15 cellular contexts compared by ENCODE assay signal in the genomic region with DNA sequence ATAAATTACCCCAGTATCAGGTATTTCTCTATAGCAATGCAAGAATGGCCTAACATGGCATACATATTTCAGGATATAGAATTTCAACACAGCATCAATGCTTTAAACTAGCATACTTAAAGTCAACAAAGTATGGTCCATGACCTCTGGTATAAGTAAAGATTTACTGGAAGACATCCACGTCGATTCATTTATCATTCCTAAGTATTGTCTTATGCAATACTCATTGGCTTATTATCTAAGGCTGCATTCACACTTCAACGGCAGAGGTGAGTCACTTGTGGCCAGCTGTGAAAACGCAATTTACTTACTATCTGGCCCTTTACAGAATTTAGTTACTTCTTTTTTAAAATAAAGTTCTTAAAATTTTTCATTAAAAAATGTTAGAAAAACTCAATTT. TPM values are rescaled to one million over a fixed set of nuclear protein-coding genes. Genes with fewer than 3 reads are reported as not detected.
DNase-seq lines count a peak whose midpoint lies in the region; ATAC-seq and TF ChIP-seq lines count a peak whose summit lies in the region.
"Had no signal": no experiment of that assay in that cellular context is flagged by ENCODE, and none has a peak within 500 bp of the region (broad histone marks: within the 10 kb centered on the region; RNA-seq: fewer than 3 reads in every experiment).

No MANE protein-coding gene starts in this region.

- no peaks in the 10 kb centered on the region for H3K4me1 ChIP-seq in BE2C

- no peaks in the 10 kb centered on the region for H3K9me3 ChIP-seq in MG63
- no peaks in the 10 kb centered on the region for H3K9me3 ChIP-seq in BE2C
- H3K9me3 ChIP-seq: BLaER1 had no signal

- no peak for ATAC-seq in activated CD8-positive, alpha-beta memory T cell treated with anti-CD3 and anti-CD28 coated beads, Interleukin-2, amount 10 ng/mL, durations not matched to agents 7 days and 5 days
- no peak for ATAC-seq in activated naive CD8-positive, alpha-beta T cell treated with anti-CD3 and anti-CD28 coated beads, Interleukin-2, amount 50 U/mL, for 24 hours
- no peak for ATAC-seq in HG03108 (IDR thresholded peaks at IDR 0.05; ENCODE audit: unreplicated experiment)
- ATAC-seq: Right ventricle myocardium inferior; stimulated activated naive B cell treated with anti-CD40 and anti-IgM and Interleukin-4, amounts not matched to agents 10 μg/mL and 1 μg/mL and 100 μg/mL, for 72 hours had no signal

- in situ Hi-C loops in Caki2 (cut with HindIII; ENCODE audit: low pct_unique_long_range_greater_than_20kb, low sequenced_read_pairs): no loop called here

- CTCF ChIA-PET in activated CD8-positive, alpha-beta memory T cell treated with anti-CD3 and anti-CD28 coated beads, Interleukin-2, amount 10 ng/mL, durations not matched to agents 7 days and 5 days (lab: Charles Lee): no interaction called here

- H3K4me3 ChIP-seq in MG63 (no peak overlapping the region), cardiac fibroblast (replicated peaks in 1 of 2; ENCODE audit: low read depth in 2 of 2, low read length in 2 of 2) (no peak overlapping the region), BE2C (ENCODE audit: low read depth, low read length) (no peak overlapping the region)
- H3K4me3 ChIP-seq: BLaER1 had no signal

- TF ChIP-seq CTCF in cardiac fibroblast (IDR thresholded peaks at IDR 0.05; ENCODE audit: low read depth, low read length) (no peak), BE2C (IDR thresholded peaks at IDR 0.05; ENCODE audit: low read depth, low read length) (no peak)

- H3K27me3 Mint-ChIP-seq in activated CD8-positive, alpha-beta memory T cell treated with anti-CD3 and anti-CD28 coated beads, Interleukin-2, amount 10 ng/mL, durations not matched to agents 7 days and 5 days: no peaks in the 10 kb centered on the region
- no peaks in the 10 kb centered on the region for H3K27me3 Mint-ChIP-seq in activated naive CD8-positive, alpha-beta T cell treated with anti-CD3 and anti-CD28 coated beads, Interleukin-2, amount 50 U/mL, for 24 hours
- H3K27me3 Mint-ChIP-seq: activated CD4-positive, alpha-beta memory T cell treated with anti-CD3 and anti-CD28 coated beads, Interleukin-2, amount 10 ng/mL, durations not matched to agents 7 days and 5 days; stimulated activated naive B cell treated with anti-CD40 and anti-IgM and Interleukin-4, amounts not matched to agents 10 μg/mL and 1 μg/mL and 100 μg/mL, for 72 hours had no signal

- no peaks in the 10 kb centered on the region for H3K36me3 Mint-ChIP-seq in activated CD8-positive, alpha-beta memory T cell treated with anti-CD3 and anti-CD28 coated beads, Interleukin-2, amount 10 ng/mL, durations not matched to agents 7 days and 5 days
- H3K36me3 Mint-ChIP-seq in activated naive CD8-positive, alpha-beta T cell treated with anti-CD3 and anti-CD28 coated beads, Interleukin-2, amount 50 U/mL, for 24 hours (ENCODE audit: low read depth): no peaks in the 10 kb centered on the region
- H3K36me3 Mint-ChIP-seq: stimulated activated naive B cell treated with anti-CD40 and anti-IgM and Interleukin-4, amounts not matched to agents 10 μg/mL and 1 μg/mL and 100 μg/mL, for 72 hours had no signal

- H3K27ac Mint-ChIP-seq in activated CD8-positive, alpha-beta memory T cell treated with anti-CD3 and anti-CD28 coated beads, Interleukin-2, amount 10 ng/mL, durations not matched to agents 7 days and 5 days: no peak overlapping the region
- H3K27ac Mint-ChIP-seq in activated naive CD8-positive, alpha-beta T cell treated with anti-CD3 and anti-CD28 coated beads, Interleukin-2, amount 50 U/mL, for 24 hours: no peak overlapping the region
- H3K27ac Mint-ChIP-seq: activated CD4-positive, alpha-beta memory T cell treated with anti-CD3 and anti-CD28 coated beads, Interleukin-2, amount 10 ng/mL, durations not matched to agents 7 days and 5 days; stimulated activated naive B cell treated with anti-CD40 and anti-IgM and Interleukin-4, amounts not matched to agents 10 μg/mL and 1 μg/mL and 100 μg/mL, for 72 hours had no signal

- DNase-seq in Caki2 (ENCODE audit: low read depth): peak; percentile 23
- peak; percentile 28 for DNase-seq in MG63
- DNase-seq in cardiac fibroblast (ENCODE audit: low read depth in 2 of 2): peak; percentile 74 to 85
- peak; percentile 19 for DNase-seq in kidney glomerular epithelial cell (lab: John Stamatoyannopoulos, UW)
- no peak for DNase-seq in activated CD8-positive, alpha-beta memory T cell treated with anti-CD3 and anti-CD28 coated beads, Interleukin-2, amount 10 ng/mL, durations not matched to agents 7 days and 5 days
- no peak for DNase-seq in activated naive CD8-positive, alpha-beta T cell treated with anti-CD3 and anti-CD28 coated beads, Interleukin-2, amount 50 U/mL, for 24 hours
- no peak for DNase-seq in BE2C
- DNase-seq: activated CD4-positive, alpha-beta memory T cell treated with anti-CD3 and anti-CD28 coated beads, Interleukin-2, amount 10 ng/mL, durations not matched to agents 7 days and 5 days; NCI-H146; NCI-H526; stimulated activated CD4-positive, alpha-beta T cell treated with anti-CD3 and anti-CD28 coated beads, Interleukin-4, amount 100 ng/mL, for 4 hours; stimulated activated naive B cell treated with anti-CD40 and anti-IgM and Interleukin-4, amounts not matched to agents 10 μg/mL and 1 μg/mL and 100 μg/mL, for 72 hours had no signal

- H3K9me3 Mint-ChIP-seq in activated CD8-positive, alpha-beta memory T cell treated with anti-CD3 and anti-CD28 coated beads, Interleukin-2, amount 10 ng/mL, durations not matched to agents 7 days and 5 days (ENCODE audit: low read depth): no peaks in the 10 kb centered on the region
- no peaks in the 10 kb centered on the region for H3K9me3 Mint-ChIP-seq in activated naive CD8-positive, alpha-beta T cell treated with anti-CD3 and anti-CD28 coated beads, Interleukin-2, amount 50 U/mL, for 24 hours
- H3K9me3 Mint-ChIP-seq: stimulated activated naive B cell treated with anti-CD40 and anti-IgM and Interleukin-4, amounts not matched to agents 10 μg/mL and 1 μg/mL and 100 μg/mL, for 72 hours had no signal

- H3K4me3 Mint-ChIP-seq in activated CD8-positive, alpha-beta memory T cell treated with anti-CD3 and anti-CD28 coated beads, Interleukin-2, amount 10 ng/mL, durations not matched to agents 7 days and 5 days: no peak overlapping the region
- no peak overlapping the region for H3K4me3 Mint-ChIP-seq in activated naive CD8-positive, alpha-beta T cell treated with anti-CD3 and anti-CD28 coated beads, Interleukin-2, amount 50 U/mL, for 24 hours
- H3K4me3 Mint-ChIP-seq: activated CD4-positive, alpha-beta memory T cell treated with anti-CD3 and anti-CD28 coated beads, Interleukin-2, amount 10 ng/mL, durations not matched to agents 7 days and 5 days; stimulated activated naive B cell treated with anti-CD40 and anti-IgM and Interleukin-4, amounts not matched to agents 10 μg/mL and 1 μg/mL and 100 μg/mL, for 72 hours had no signal

- H3K4me1 Mint-ChIP-seq in activated CD8-positive, alpha-beta memory T cell treated with anti-CD3 and anti-CD28 coated beads, Interleukin-2, amount 10 ng/mL, durations not matched to agents 7 days and 5 days: no peaks in the 10 kb centered on the region
- H3K4me1 Mint-ChIP-seq in activated naive CD8-positive, alpha-beta T cell treated with anti-CD3 and anti-CD28 coated beads, Interleukin-2, amount 50 U/mL, for 24 hours: no peaks in the 10 kb centered on the region
- H3K4me1 Mint-ChIP-seq: activated CD4-positive, alpha-beta memory T cell treated with anti-CD3 and anti-CD28 coated beads, Interleukin-2, amount 10 ng/mL, durations not matched to agents 7 days and 5 days; stimulated activated naive B cell treated with anti-CD40 and anti-IgM and Interleukin-4, amounts not matched to agents 10 μg/mL and 1 μg/mL and 100 μg/mL, for 72 hours had no signal

- H3K36me3 ChIP-seq in MG63 (no peaks in the 10 kb centered on the region; the same call in 1 of the 2 replicates), BE2C (no peaks in the 10 kb centered on the region; the same call in 1 of the 2 replicates)

- H3K27me3 ChIP-seq in MG63: no peaks in the 10 kb centered on the region
- no peaks in the 10 kb centered on the region for H3K27me3 ChIP-seq in BE2C
- H3K27me3 ChIP-seq: BLaER1 had no signal

RNA-seq across cellular contexts. Expression of gene ADGRA3, which starts 42.6 kb away (rescaled TPM):
- 31.4 and 43.5 TPM in 2 replicates for total RNA-seq in Caki2 (2014; rRNA removed; shearing (Covaris generic); ENCODE audit: low replicate concordance)
- total RNA-seq in MG63 (2014; rRNA removed; shearing (Covaris generic); ENCODE audit: low replicate concordance): 15.5 and 21.0 TPM in 2 replicates
- total RNA-seq in activated CD8-positive, alpha-beta memory T cell treated with anti-CD3 and anti-CD28 coated beads, Interleukin-2, amount 10 ng/mL, durations not matched to agents 7 days and 5 days: 1 to 10 TPM in 1 of 2 experiments, under 1 TPM in 1; 0.53 to 1.3 TPM
- 17.3 TPM for polyA plus RNA-seq in BE2C (2012; ENCODE audit: insufficient read depth, insufficient read length, low read depth)

Comparison
In these comparisons a context has a peak if more than half of its experiments do, and no peak if none do; other contexts are left out.
1. DNase-seq: peak in Caki2 (single experiment), MG63 (single experiment), cardiac fibroblast (2 of 2) and kidney glomerular epithelial cell (single experiment); none in activated CD8-positive, alpha-beta memory T cell treated with anti-CD3 and anti-CD28 coated beads, Interleukin-2, amount 10 ng/mL, durations not matched to agents 7 days and 5 days (single experiment), activated naive CD8-positive, alpha-beta T cell treated with anti-CD3 and anti-CD28 coated beads, Interleukin-2, amount 50 U/mL, for 24 hours (single experiment) and BE2C (single experiment).